19 cellular contexts compared by ENCODE assay signal in genomic region chr4:176959980-176960379, GRCh38.
DNase-seq lines count a peak whose midpoint lies in the region; ATAC-seq, FAIRE-seq and TF ChIP-seq lines count a peak whose summit lies in the region.
"Had no signal": no experiment of that assay in that cellular context is flagged by ENCODE, and none has a peak within 500 bp of the region (broad histone marks: within the 10 kb centered on the region; RNA-seq: fewer than 3 reads in every experiment).

No MANE protein-coding gene starts in this region.

- H3K27ac ChIP-seq in SK-N-SH (ENCODE audit: low read depth in 2 of 2, low read length in 1 of 2), result peak overlapping the region; percentile 75 to 80
- H3K27ac ChIP-seq in neural progenitor cell, result no peak overlapping the region
- no peak overlapping the region for H3K27ac ChIP-seq in body of pancreas
- H3K27ac ChIP-seq: A549, HL-60 had no signal

- H3K79me2 ChIP-seq in SK-N-SH (ENCODE audit: insufficient read depth), result no peaks in the 10 kb centered on the region
- H3K79me2 ChIP-seq in neural progenitor cell (ENCODE audit: low read depth), result no peaks in the 10 kb centered on the region

- H3K4me3 ChIP-seq in SK-N-SH (ENCODE audit: low read depth in 2 of 2, low read length in 1 of 2), result peak overlapping the region; percentile 10 to 33; a peak in 2 of 4 replicates
- H3K4me3 ChIP-seq in neural progenitor cell, result no peak overlapping the region
- no peak overlapping the region for H3K4me3 ChIP-seq in body of pancreas
- H3K4me3 ChIP-seq: A549, K562 had no signal

- H3K9ac ChIP-seq in SK-N-SH, result peak overlapping the region; percentile 43; the same call in 1 of the 2 replicates
- H3K9ac ChIP-seq in neural progenitor cell, result no peak overlapping the region

- DNase-seq in H54 (ENCODE audit: insufficient read length, low spot score) (no peak), MV-4-11 (lab: John Stamatoyannopoulos, UW) (peak; percentile 60), SK-N-SH (no peak), neural progenitor cell (ENCODE audit: low spot score) (no peak), frontal cortex (ENCODE audit: low spot score in 2 of 2) (no peak), body of pancreas (no peak), posterior cingulate gyrus (no peak)
- DNase-seq in activated effector memory CD4-positive, alpha-beta T cell treated with anti-CD3 and anti-CD28 coated beads, Interleukin-2, amount 50 U/mL, for 16 hours, result no peak
- DNase-seq: CD8-positive, alpha-beta T cell; COR-L47; DND-41; GOT3; HCEC 1CT; HFFc6 had no signal

- no peaks in the 10 kb centered on the region for H3K36me3 Mint-ChIP-seq in neural progenitor cell
- H3K36me3 Mint-ChIP-seq: CD14-positive monocyte; CD8-positive, alpha-beta T cell had no signal

- TF ChIP-seq EP300 in SK-N-SH (IDR thresholded peaks at IDR 0.05; ENCODE audit: borderline replicate concordance in 1 of 2, low read depth in 1 of 2, low read length in 1 of 2), result no peak

- no peak overlapping the region for H3K4me3 Mint-ChIP-seq in neural progenitor cell
- H3K4me3 Mint-ChIP-seq: CD14-positive monocyte; CD8-positive, alpha-beta T cell; HFFc6 had no signal

- TF ChIP-seq CTCF in SK-N-SH (IDR thresholded peaks at IDR 0.05) (no peak), neural progenitor cell (IDR thresholded peaks at IDR 0.05) (no peak), body of pancreas (IDR thresholded peaks at IDR 0.05) (no peak)

- H3K27me3 Mint-ChIP-seq in neural progenitor cell (ENCODE audit: insufficient read depth, low read depth), result no peaks in the 10 kb centered on the region

- intact Hi-C loops in body of pancreas (cut with DNase I) (no loop called here), posterior cingulate gyrus (cut with DNase I) (no loop called here)

- no peaks in the 10 kb centered on the region for H3K9me2 ChIP-seq in SK-N-SH

- CTCF ChIA-PET in SK-N-SH (lab: Yijun Ruan, JAX), result no interaction called here

- H3K27me3 ChIP-seq in SK-N-SH (ENCODE audit: insufficient read depth) (no peaks in the 10 kb centered on the region), neural progenitor cell (no peaks in the 10 kb centered on the region), body of pancreas (no peaks in the 10 kb centered on the region)

- ATAC-seq in body of pancreas, result no peak
- ATAC-seq: A549; CD8-positive, alpha-beta T cell; K562 had no signal

- no peak overlapping the region for H3K27ac Mint-ChIP-seq in neural progenitor cell
- H3K27ac Mint-ChIP-seq: CD14-positive monocyte; CD8-positive, alpha-beta T cell; HFFc6 had no signal

- peaks cover 21% of the 10 kb centered on the region for H3F3A ChIP-seq in SK-N-SH (replicated peaks; ENCODE audit: insufficient read depth)
- no peaks in the 10 kb centered on the region for H3F3A ChIP-seq in neural progenitor cell (ENCODE audit: low read depth)

- H3K9me3 Mint-ChIP-seq in neural progenitor cell, result peaks cover 10% of the 10 kb centered on the region

- no peak for TF ChIP-seq POLR2A in H54 (IDR thresholded peaks at IDR 0.05; ENCODE audit: low read depth, low read length)
- TF ChIP-seq POLR2A in body of pancreas (IDR thresholded peaks at IDR 0.05), result no peak

- H4K20me1 ChIP-seq in SK-N-SH (ENCODE audit: insufficient read depth) (no peaks in the 10 kb centered on the region), neural progenitor cell (ENCODE audit: low read depth) (no peaks in the 10 kb centered on the region)

- no peak for TF ChIP-seq RAD21 in SK-N-SH (IDR thresholded peaks at IDR 0.05; ENCODE audit: low read length)

- WGBS in SK-N-SH (ENCODE audit: low lambda C conversion rate), result 17% methylated on average over 5 of the region's 5 CpGs
- WGBS in body of pancreas, 2 donors, result 49 to 58% methylated on average over 5 of the region's 5 CpGs

- peak overlapping the region; percentile 87 for H2AFZ ChIP-seq in SK-N-SH (ENCODE audit: low read depth)
- H2AFZ ChIP-seq in neural progenitor cell (replicated peaks), result peak overlapping the region; percentile 18

- H3K4me2 ChIP-seq in SK-N-SH (peak overlapping the region; percentile 69), neural progenitor cell (no peak overlapping the region)
- H3K4me2 ChIP-seq: A549 had no signal

- H3K9me3 ChIP-seq in SK-N-SH, result no peaks in the 10 kb centered on the region
- H3K9me3 ChIP-seq in neural progenitor cell (ENCODE audit: low read depth), result no peaks in the 10 kb centered on the region
- H3K9me3 ChIP-seq in body of pancreas, result no peaks in the 10 kb centered on the region

- POLR2A ChIA-PET in SK-N-SH (lab: Yijun Ruan, JAX), result no interaction called here

- FAIRE-seq in H54 (lab: Jason Lieb, UNC) (peak; percentile 75), frontal cortex (lab: Jason Lieb, UNC) (no peak)
- FAIRE-seq: A549, GM12891, K562 had no signal

- no peaks in the 10 kb centered on the region for H3K4me1 Mint-ChIP-seq in neural progenitor cell
- H3K4me1 Mint-ChIP-seq: CD14-positive monocyte had no signal

- no peaks in the 10 kb centered on the region for H3K36me3 ChIP-seq in SK-N-SH (replicated peaks in 1 of 2; ENCODE audit: control insufficient read depth in 1 of 2, insufficient read depth in 2 of 2, low read length in 1 of 2)
- H3K36me3 ChIP-seq in neural progenitor cell, result no peaks in the 10 kb centered on the region
- H3K36me3 ChIP-seq in body of pancreas (replicated peaks in 1 of 2; ENCODE audit: insufficient read depth in 1 of 2, low read depth in 2 of 2), result no peaks in the 10 kb centered on the region

- H3K4me1 ChIP-seq in SK-N-SH (ENCODE audit: control insufficient read depth in 1 of 2, insufficient read depth in 2 of 2, low read depth in 1 of 2, low read length in 1 of 2), result no peaks in the 10 kb centered on the region; a peak in 1 of 4 replicates
- peaks cover 13% of the 10 kb centered on the region for H3K4me1 ChIP-seq in neural progenitor cell
- H3K4me1 ChIP-seq in body of pancreas, result no peaks in the 10 kb centered on the region
- H3K4me1 ChIP-seq: A549 had no signal

TF ChIP-seq in SK-N-SH, 30 proteins besides CTCF, POLR2A, EP300 and RAD21:
- TF ChIP-seq TCF12 (IDR thresholded peaks at IDR 0.05), result no peak
- TF ChIP-seq POLR2AphosphoS5 (IDR thresholded peaks at IDR 0.05; ENCODE audit: low read depth, low read length), result 0 out of 2 replicates have a peak, but pooled peaks have one; percentile 37
TF ChIP-seq in SK-N-SH: peak in this region for 1.

Comparison
In these comparisons a context has a peak if more than half of its experiments do, and no peak if none do; other contexts are left out.
1. H3K27ac ChIP-seq: peak in SK-N-SH (2 of 2); none in neural progenitor cell (single experiment) and body of pancreas (0 of 4).
2. H3K4me3 ChIP-seq: peak in SK-N-SH (2 of 2); none in neural progenitor cell (single experiment) and body of pancreas (0 of 2).